ENCODE assay signal across 28 cellular contexts in genomic region chr10:33882996-33883395, GRCh38.
DNase-seq lines count a peak whose midpoint lies in the region; ATAC-seq and TF ChIP-seq lines count a peak whose summit lies in the region.
"Had no signal": no experiment of that assay in that cellular context is flagged by ENCODE, and none has a peak within 500 bp of the region (broad histone marks: within the 10 kb centered on the region; RNA-seq: fewer than 3 reads in every experiment).

No MANE protein-coding gene starts in this region.

- H3K4me1 ChIP-seq in SK-N-SH (ENCODE audit: control insufficient read depth in 1 of 2, insufficient read depth in 2 of 2, low read depth in 1 of 2, low read length in 1 of 2), result no peaks in the 10 kb centered on the region
- H3K4me1 ChIP-seq: BE2C, BLaER1 had no signal

- CTCF ChIA-PET in SK-N-SH (lab: Yijun Ruan, JAX), result no interaction called here

- no peak for TF ChIP-seq CTCF in SK-N-SH (IDR thresholded peaks at IDR 0.05)

- POLR2A ChIA-PET in SK-N-SH (lab: Yijun Ruan, JAX), result no interaction called here

- WGBS in SK-N-SH (ENCODE audit: low lambda C conversion rate), result 15% methylated on average over 1 of the region's 1 CpG

- TF ChIP-seq RAD21 in SK-N-SH (IDR thresholded peaks at IDR 0.05; ENCODE audit: low read length), result no peak

- H3K36me3 ChIP-seq in SK-N-SH (replicated peaks in 1 of 2; ENCODE audit: control insufficient read depth in 1 of 2, insufficient read depth in 2 of 2, low read length in 1 of 2) (no peaks in the 10 kb centered on the region), SK-N-MC (ENCODE audit: insufficient read depth, low read length) (no peaks in the 10 kb centered on the region)
- H3K36me3 ChIP-seq: BE2C; BLaER1; BLaER1 treated with 17β-estradiol and CSF1 and Interleukin-3, amounts not matched to agents 10 nM and 100 nM had no signal

- H3K9me3 ChIP-seq in SK-N-SH, result no peaks in the 10 kb centered on the region
- no peaks in the 10 kb centered on the region for H3K9me3 ChIP-seq in SK-N-MC (ENCODE audit: low read depth, low read length)
- H3K9me3 ChIP-seq: A549; BE2C; BLaER1; BLaER1 treated with 17β-estradiol and CSF1 and Interleukin-3, amounts not matched to agents 10 nM and 100 nM; Caco-2 had no signal

- DNase-seq in SK-N-SH, result no peak
- DNase-seq in SK-N-MC (ENCODE audit: low read depth, low spot score), result no peak
- no peak for DNase-seq in C1 segment of cervical spinal cord (lab: John Stamatoyannopoulos, UW)
- DNase-seq: 8988T; ACHN; AML-193; BE2C; Caco-2; Calu3; CD4-positive, alpha-beta memory T cell; CD4-positive, alpha-beta T cell; CD4-positive, CD25-positive, alpha-beta regulatory T cell; CD8-positive, alpha-beta memory T cell; CD8-positive, alpha-beta T cell; COR-L47; DMS 273 treated with DMSO at 0.1 percent for 48 hours; DMS153; DMS53; DMS79; DMS79 treated with DMSO at 0.1 percent for 48 hours; DND-41; EL had no signal

- no peak overlapping the region for H3K4me2 ChIP-seq in SK-N-SH
- H3K4me2 ChIP-seq: A549; BLaER1; BLaER1 treated with 17β-estradiol and CSF1 and Interleukin-3, amounts not matched to agents 10 nM and 100 nM had no signal

- H3K9ac ChIP-seq in SK-N-SH (no peak overlapping the region), SK-N-MC (ENCODE audit: insufficient read length) (no peak overlapping the region)
- H3K9ac ChIP-seq: BLaER1; BLaER1 treated with 17β-estradiol and CSF1 and Interleukin-3, amounts not matched to agents 10 nM and 100 nM had no signal

- no peaks in the 10 kb centered on the region for H4K20me1 ChIP-seq in SK-N-SH (ENCODE audit: insufficient read depth)
- H4K20me1 ChIP-seq: BLaER1; BLaER1 treated with 17β-estradiol and CSF1 and Interleukin-3, amounts not matched to agents 10 nM and 100 nM had no signal

- no peaks in the 10 kb centered on the region for H3K79me2 ChIP-seq in SK-N-SH (ENCODE audit: insufficient read depth)

- H3K27ac ChIP-seq in SK-N-SH (ENCODE audit: low read depth in 2 of 2, low read length in 1 of 2) (no peak overlapping the region), SK-N-MC (peak overlapping the region; percentile 13; the same call in 1 of the 2 replicates)
- H3K27ac ChIP-seq: 22Rv1; A549; BLaER1; BLaER1 treated with 17β-estradiol and CSF1 and Interleukin-3, amounts not matched to agents 10 nM and 100 nM; C4-2B had no signal

- H3K4me3 ChIP-seq in SK-N-SH (ENCODE audit: low read depth in 2 of 2, low read length in 1 of 2) (no peak overlapping the region), SK-N-MC (no peak overlapping the region)
- H3K4me3 ChIP-seq: A549; BLaER1; BLaER1 treated with 17β-estradiol and CSF1 and Interleukin-3, amounts not matched to agents 10 nM and 100 nM had no signal

- H3K27me3 ChIP-seq in SK-N-SH (ENCODE audit: insufficient read depth), result no peaks in the 10 kb centered on the region
- H3K27me3 ChIP-seq: BE2C; BLaER1; BLaER1 treated with 17β-estradiol and CSF1 and Interleukin-3, amounts not matched to agents 10 nM and 100 nM had no signal

- H2AFZ ChIP-seq in SK-N-SH (ENCODE audit: low read depth), result no peak overlapping the region

- no peak; the same call in 2 of the 3 replicates for ATAC-seq in SK-N-SH treated with all-trans-retinoic acid at 6 μM for 48 hours
- ATAC-seq: A549; CD8-positive, alpha-beta T cell had no signal

- H3F3A ChIP-seq in SK-N-SH (replicated peaks; ENCODE audit: insufficient read depth), result no peaks in the 10 kb centered on the region

- TF ChIP-seq EP300 in SK-N-SH (IDR thresholded peaks at IDR 0.05; ENCODE audit: borderline replicate concordance in 1 of 2, low read depth in 1 of 2, low read length in 1 of 2), result no peak

- no peaks in the 10 kb centered on the region for H3K9me2 ChIP-seq in SK-N-SH

TF ChIP-seq in SK-N-SH treated with all-trans-retinoic acid at 6 μM for 48 hours, 23 proteins besides CTCF, POLR2A, EP300 and RAD21 (continues in another document):
- no peak for TF ChIP-seq TOX (CRISPR knock-in tag; IDR thresholded peaks at IDR 0.05; ENCODE audit: borderline replicate concordance)
- TF ChIP-seq, protein P1, sequence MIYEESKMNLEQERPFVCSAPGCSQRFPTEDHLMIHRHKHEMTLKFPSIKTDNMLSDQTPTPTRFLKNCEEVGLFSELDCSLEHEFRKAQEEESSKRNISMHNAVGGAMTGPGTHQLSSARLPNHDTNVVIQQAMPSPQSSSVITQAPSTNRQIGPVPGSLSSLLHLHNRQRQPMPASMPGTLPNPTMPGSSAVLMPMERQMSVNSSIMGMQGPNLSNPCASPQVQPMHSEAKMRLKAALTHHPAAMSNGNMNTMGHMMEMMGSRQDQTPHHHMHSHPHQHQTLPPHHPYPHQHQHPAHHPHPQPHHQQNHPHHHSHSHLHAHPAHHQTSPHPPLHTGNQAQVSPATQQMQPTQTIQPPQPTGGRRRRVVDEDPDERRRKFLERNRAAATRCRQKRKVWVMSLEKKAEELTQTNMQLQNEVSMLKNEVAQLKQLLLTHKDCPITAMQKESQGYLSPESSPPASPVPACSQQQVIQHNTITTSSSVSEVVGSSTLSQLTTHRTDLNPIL (CRISPR knock-in tag; IDR thresholded peaks at IDR 0.05; ENCODE audit: low read depth), result no peak; the same call in none of the 2 replicates
- no peak for TF ChIP-seq CSRNP3 (CRISPR knock-in tag; IDR thresholded peaks at IDR 0.05)
- TF ChIP-seq TCF4 (CRISPR knock-in tag; IDR thresholded peaks at IDR 0.05; ENCODE audit: borderline replicate concordance), result no peak
- TF ChIP-seq BACH2 (CRISPR knock-in tag; IDR thresholded peaks at IDR 0.05; ENCODE audit: borderline replicate concordance), result no peak
- TF ChIP-seq ZFP3 (CRISPR knock-in tag; IDR thresholded peaks at IDR 0.05), result no peak
- no peak for TF ChIP-seq OSR1 (CRISPR knock-in tag; IDR thresholded peaks at IDR 0.05)

TF ChIP-seq in SK-N-SH, 30 proteins besides CTCF, POLR2A, EP300 and RAD21 (continues in another document):
- TF ChIP-seq, protein P2, sequence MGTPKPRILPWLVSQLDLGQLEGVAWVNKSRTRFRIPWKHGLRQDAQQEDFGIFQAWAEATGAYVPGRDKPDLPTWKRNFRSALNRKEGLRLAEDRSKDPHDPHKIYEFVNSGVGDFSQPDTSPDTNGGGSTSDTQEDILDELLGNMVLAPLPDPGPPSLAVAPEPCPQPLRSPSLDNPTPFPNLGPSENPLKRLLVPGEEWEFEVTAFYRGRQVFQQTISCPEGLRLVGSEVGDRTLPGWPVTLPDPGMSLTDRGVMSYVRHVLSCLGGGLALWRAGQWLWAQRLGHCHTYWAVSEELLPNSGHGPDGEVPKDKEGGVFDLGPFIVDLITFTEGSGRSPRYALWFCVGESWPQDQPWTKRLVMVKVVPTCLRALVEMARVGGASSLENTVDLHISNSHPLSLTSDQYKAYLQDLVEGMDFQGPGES (IDR thresholded peaks at IDR 0.05; ENCODE audit: low read depth, low read length), result no peak
- TF ChIP-seq TCF12 (IDR thresholded peaks at IDR 0.05) (no peak), TAF1 (IDR thresholded peaks at IDR 0.05; ENCODE audit: borderline replicate concordance, low read depth, low read length) (no peak), POLR2AphosphoS5 (IDR thresholded peaks at IDR 0.05; ENCODE audit: low read depth, low read length) (no peak), FOSL2 (IDR thresholded peaks at IDR 0.05; ENCODE audit: borderline replicate concordance, low read depth) (no peak), SMC3 (IDR thresholded peaks at IDR 0.05; ENCODE audit: low read depth, low read length) (no peak), REST (IDR thresholded peaks at IDR 0.05; ENCODE audit: low read depth, low read length) (no peak), RCOR1 (IDR thresholded peaks at IDR 0.05; ENCODE audit: low read length) (no peak)
- TF ChIP-seq, protein P3, sequence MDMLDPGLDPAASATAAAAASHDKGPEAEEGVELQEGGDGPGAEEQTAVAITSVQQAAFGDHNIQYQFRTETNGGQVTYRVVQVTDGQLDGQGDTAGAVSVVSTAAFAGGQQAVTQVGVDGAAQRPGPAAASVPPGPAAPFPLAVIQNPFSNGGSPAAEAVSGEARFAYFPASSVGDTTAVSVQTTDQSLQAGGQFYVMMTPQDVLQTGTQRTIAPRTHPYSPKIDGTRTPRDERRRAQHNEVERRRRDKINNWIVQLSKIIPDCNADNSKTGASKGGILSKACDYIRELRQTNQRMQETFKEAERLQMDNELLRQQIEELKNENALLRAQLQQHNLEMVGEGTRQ (IDR thresholded peaks at IDR 0.05; ENCODE audit: borderline replicate concordance, low read depth, low read length), result no peak
